ENCODE assay signal across 11 cellular contexts in the genomic region with DNA sequence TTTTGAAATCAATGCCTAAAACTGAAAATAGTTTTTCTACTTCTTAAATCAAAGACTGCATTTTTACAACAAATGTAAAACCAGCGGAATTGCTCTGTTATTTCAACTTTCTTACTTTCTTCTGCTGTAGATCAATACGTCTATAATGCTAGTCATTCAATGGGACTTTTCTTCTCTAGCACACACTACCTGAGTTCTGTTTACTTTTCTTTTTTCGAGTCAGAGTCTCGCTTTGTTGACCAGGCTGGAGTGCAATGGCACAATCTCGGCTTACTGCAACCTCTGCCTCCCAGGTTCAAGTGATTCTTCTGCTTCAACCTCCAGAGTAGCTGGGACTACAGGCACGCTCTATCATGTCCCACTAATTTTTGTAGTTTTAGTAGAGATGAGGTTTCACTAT.
"Had no signal": no experiment of that assay in that cellular context is flagged by ENCODE, and none has a peak within 500 bp of the region (broad histone marks: within the 10 kb centered on the region; RNA-seq: fewer than 3 reads in every experiment).

No MANE protein-coding gene starts in this region.

- H2AFZ ChIP-seq: GM23248, GM23338 had no signal

- H3K4me3 ChIP-seq: GM23248, GM23338, HAP-1 had no signal

- DNase-seq: GM23248, GOT3, H7, H9, HCEC 1CT, HFFc6 had no signal

- H3K9me3 ChIP-seq: HAP-1 had no signal

- H3K9ac ChIP-seq: GM23248 had no signal

- H3K4me2 ChIP-seq: GM23338 had no signal

- H3K27ac Mint-ChIP-seq: GM23338, H9, HFFc6 had no signal

- H3K9me3 Mint-ChIP-seq: HFFc6 had no signal

- H3K36me3 ChIP-seq: HAP-1 had no signal

- FAIRE-seq: H1, H54 had no signal

- H3K27ac ChIP-seq: GM23248 had no signal

- ATAC-seq: GM23338, HCT116 had no signal

- H3K4me3 Mint-ChIP-seq: GM23338, H9, HFFc6 had no signal

- H3K4me1 Mint-ChIP-seq: GM23338, H9 had no signal
